10 cellular contexts compared by ENCODE assay signal in genomic region chr3:112958749-112959560, GRCh38. TPM values are rescaled to one million over a fixed set of nuclear protein-coding genes. Genes with fewer than 3 reads are reported as not detected.
DNase-seq lines count a peak whose midpoint lies in the region; ATAC-seq and TF ChIP-seq lines count a peak whose summit lies in the region.
"Had no signal": no experiment of that assay in that cellular context is flagged by ENCODE, and none has a peak within 500 bp of the region (broad histone marks: within the 10 kb centered on the region; RNA-seq: fewer than 3 reads in every experiment).

No MANE protein-coding gene starts in this region.

- no peaks in the 10 kb centered on the region for H3K27me3 ChIP-seq in PC-9 (ENCODE audit: insufficient read depth, low read depth)

- peaks cover 11 to 18% of the 10 kb centered on the region in 2 donors for H3K36me3 Mint-ChIP-seq in CD14-positive monocyte
- H3K36me3 Mint-ChIP-seq in activated naive CD8-positive, alpha-beta T cell treated with anti-CD3 and anti-CD28 coated beads for 36 hours: peaks cover 31% of the 10 kb centered on the region
- H3K36me3 Mint-ChIP-seq in MCF 10A (ENCODE audit: insufficient read depth, unreplicated experiment): no peaks in the 10 kb centered on the region

- POLR2A ChIA-PET in MCF 10A (lab: Yijun Ruan, JAX) (interaction anchor here (0.6 kb wide), 1 partner anchor 13 kb away, joined by 3 read pairs; no protein-coding TSS in a partner anchor), PC-9 (lab: Charles Lee; ENCODE audit: unreplicated experiment) (interaction anchor here (0.7 kb wide), 1 partner anchor 10 kb away, joined by 3 read pairs; no protein-coding TSS in a partner anchor)

- DNase-seq in CD14-positive monocyte (ENCODE audit: low spot score): no peak
- no peak for DNase-seq in activated naive CD8-positive, alpha-beta T cell treated with anti-CD3 and anti-CD28 coated beads for 36 hours
- no peak for DNase-seq in MCF 10A (ENCODE audit: unreplicated experiment)
- DNase-seq in head of caudate nucleus: no peak
- DNase-seq in PC-9: no peak
- DNase-seq in cortex of kidney (lab: John Stamatoyannopoulos, UW): no peak
- DNase-seq: effector CD8-positive, alpha-beta T cell had no signal

- no peak overlapping the region for H3K4me2 ChIP-seq in PC-9

- H3K27me3 Mint-ChIP-seq in CD14-positive monocyte (ENCODE audit: low read depth in 3 of 3) (peaks cover 0 to under 1% (median 0%) of the 10 kb centered on the region in 3 donors), MCF 10A (ENCODE audit: insufficient read depth, unreplicated experiment) (peaks cover 73% of the 10 kb centered on the region)
- H3K27me3 Mint-ChIP-seq in activated naive CD8-positive, alpha-beta T cell treated with anti-CD3 and anti-CD28 coated beads for 36 hours: no peaks in the 10 kb centered on the region

- BruUV-seq in MCF 10A (replicated peaks; lab: Mats Ljungman, UMichigan) (no TSS peak), PC-9 (replicated peaks; lab: Mats Ljungman, UMichigan) (no TSS peak)

- H3K9me3 ChIP-seq in PC-9 (ENCODE audit: insufficient read depth, low read depth): no peaks in the 10 kb centered on the region

- H3K9me3 Mint-ChIP-seq in CD14-positive monocyte (peaks cover 15 to 25% (median 18%) of the 10 kb centered on the region in 7 donors), MCF 10A (ENCODE audit: unreplicated experiment) (peaks cover 7% of the 10 kb centered on the region)
- H3K9me3 Mint-ChIP-seq in activated naive CD8-positive, alpha-beta T cell treated with anti-CD3 and anti-CD28 coated beads for 36 hours: peaks cover 23% of the 10 kb centered on the region

- TF ChIP-seq CTCF in CD14-positive monocyte (IDR thresholded peaks at IDR 0.05) (no peak), MCF 10A (IDR thresholded peaks at IDR 0.05; ENCODE audit: unreplicated experiment) (no peak), PC-9 (conservative IDR thresholded peaks at IDR 0.05) (no peak)

- intact Hi-C loops in CD14-positive monocyte (cut with micrococcal nuclease) (no loop called here), MCF 10A (cut with micrococcal nuclease) (no loop called here), head of caudate nucleus (cut with DNase I) (no loop called here), PC-9 (cut with micrococcal nuclease; ENCODE audit: unreplicated experiment) (no loop called here)

- no peaks in the 10 kb centered on the region for H3K9me2 ChIP-seq in PC-9 (ENCODE audit: insufficient read depth)

- no peaks in the 10 kb centered on the region for H3K79me2 ChIP-seq in PC-9 (ENCODE audit: low read depth)

- H3K4me1 ChIP-seq in PC-9 (replicated peaks; ENCODE audit: insufficient read depth): no peaks in the 10 kb centered on the region

- CTCF ChIA-PET in MCF 10A (lab: Yijun Ruan, JAX): interaction anchor here (0.6 to 0.7 kb wide), 2 partner anchors 161 to 317 kb away, joined by 3 read pairs; no protein-coding TSS in a partner anchor
- CTCF ChIA-PET in PC-9 (lab: Charles Lee): no interaction called here

- no peaks in the 10 kb centered on the region for H3K36me3 ChIP-seq in PC-9 (ENCODE audit: low read depth)

- H4K20me1 ChIP-seq in PC-9 (ENCODE audit: insufficient read depth): no peaks in the 10 kb centered on the region

- H3K4me3 Mint-ChIP-seq in CD14-positive monocyte (peak overlapping the region; percentile 31 to 73), MCF 10A (ENCODE audit: unreplicated experiment) (no peak overlapping the region)
- H3K4me3 Mint-ChIP-seq in activated naive CD8-positive, alpha-beta T cell treated with anti-CD3 and anti-CD28 coated beads for 36 hours: peak overlapping the region; percentile 59

- no peak overlapping the region for H3K27ac ChIP-seq in PC-9

- no peak overlapping the region for H2AFZ ChIP-seq in PC-9

- peak; percentile 87 for ATAC-seq in GM18868 (IDR thresholded peaks at IDR 0.05; ENCODE audit: unreplicated experiment)
- peak; percentile 59 for ATAC-seq in HG03066 (IDR thresholded peaks at IDR 0.05; ENCODE audit: low read depth, unreplicated experiment)

- no peak overlapping the region for H3K27ac Mint-ChIP-seq in CD14-positive monocyte
- no peak overlapping the region for H3K27ac Mint-ChIP-seq in activated naive CD8-positive, alpha-beta T cell treated with anti-CD3 and anti-CD28 coated beads for 36 hours
- H3K27ac Mint-ChIP-seq in MCF 10A (ENCODE audit: low read depth, unreplicated experiment): no peak overlapping the region

- H3K4me3 ChIP-seq in PC-9: no peak overlapping the region

- H3F3A ChIP-seq in PC-9 (ENCODE audit: insufficient read depth, low read depth): no peaks in the 10 kb centered on the region

- H3K4me1 Mint-ChIP-seq in CD14-positive monocyte (peaks cover 11% of the 10 kb centered on the region), MCF 10A (ENCODE audit: insufficient read depth, unreplicated experiment) (no peaks in the 10 kb centered on the region)
- peaks cover 17% of the 10 kb centered on the region for H3K4me1 Mint-ChIP-seq in activated naive CD8-positive, alpha-beta T cell treated with anti-CD3 and anti-CD28 coated beads for 36 hours

RNA-seq across cellular contexts. Expression of gene CD200R1, which starts 15.9 kb away (rescaled TPM):
- polyA plus RNA-seq in CD14-positive monocyte: 1 to 10 TPM; 1.5 to 9.0 TPM
- total RNA-seq in activated naive CD8-positive, alpha-beta T cell treated with anti-CD3 and anti-CD28 coated beads for 36 hours: 1 to 10 TPM; 1.4 to 1.8 TPM
- total RNA-seq in MCF 10A (2022) (not detected in 2 replicates), PC-9 (2021) (0.20 and 0.63 TPM in 2 replicates)
- total RNA-seq: pulmonary artery endothelial cell had no signal

RNA-seq across cellular contexts. Expression of gene GTPBP8, which starts 31.8 kb away (rescaled TPM):
- polyA plus RNA-seq in CD14-positive monocyte: 10 to 100 TPM in 1 of 2 donors, 1 to 10 TPM in 1; 9.8 to 10.8 TPM
- total RNA-seq in activated naive CD8-positive, alpha-beta T cell treated with anti-CD3 and anti-CD28 coated beads for 36 hours: 10 to 100 TPM; 26.6 to 31.6 TPM
- total RNA-seq in MCF 10A (2022) (9.3 and 10.7 TPM in 2 replicates), PC-9 (2021) (27.9 and 34.3 TPM in 2 replicates)
